ENCODE assay signal across 30 cellular contexts in genomic region chr10:124249196-124249595, GRCh38.
"Had no signal": no experiment of that assay in that cellular context is flagged by ENCODE, and none has a peak within 500 bp of the region (broad histone marks: within the 10 kb centered on the region; RNA-seq: fewer than 3 reads in every experiment).

No MANE protein-coding gene starts in this region.

- H3K36me3 ChIP-seq: colonic mucosa, gastrocnemius medialis, heart left ventricle, left ventricle myocardium inferior, right atrium auricular region, tibial artery, upper lobe of left lung had no signal

- H3K4me1 Mint-ChIP-seq: central memory CD8-positive, alpha-beta T cell; mesothelial cell of epicardium; stimulated activated naive CD8-positive, alpha-beta T cell treated with anti-CD3 and anti-CD28 coated beads, Interleukin-15, amount 100 ng/mL, for 72 hours had no signal

- DNase-seq: colonic mucosa; dermis blood vessel endothelial cell; effector memory CD8-positive, alpha-beta T cell; foreskin fibroblast; gastrocnemius medialis; left cardiac atrium; left ventricle myocardium inferior; mucosa of descending colon; naive B cell; stimulated activated CD4-positive, alpha-beta T cell treated with anti-CD3 and anti-CD28 coated beads, Interleukin-12 subunit alpha, Interleukin-12 subunit beta, amount 100 ng/mL, for 4 hours; stimulated activated CD4-positive, alpha-beta T cell treated with anti-CD3 and anti-CD28 coated beads, Interleukin-1b, Interleukin-23, amount 100 ng/mL, for 48 hours; stimulated activated CD4-positive, alpha-beta T cell treated with anti-CD3 and anti-CD28 coated beads, Interleukin-4, amount 100 ng/mL, for 1 hour; stimulated activated CD8-positive, alpha-beta memory T cell treated with anti-CD3 and anti-CD28 coated beads, Interleukin-4, amount 100 ng/mL, for 48 hours; stimulated activated naive CD4-positive, alpha-beta T cell; stimulated activated naive CD8-positive, alpha-beta T cell treated with anti-CD3 and anti-CD28 coated beads, Interleukin-15, amount 100 ng/mL, for 72 hours; testis; upper lobe of left lung had no signal

- H3K27me3 ChIP-seq: colonic mucosa, gastrocnemius medialis, hepatocyte, right atrium auricular region, testis, tibial artery, upper lobe of left lung had no signal

- H2AFZ ChIP-seq: hepatocyte, parathyroid adenoma had no signal

- H3K4me3 ChIP-seq: colonic mucosa, gastrocnemius medialis, heart left ventricle, hepatocyte, left ventricle myocardium inferior, lung, mucosa of descending colon, right atrium auricular region, smooth muscle cell, testis, tibial artery, upper lobe of left lung had no signal

- H3K9ac ChIP-seq: parathyroid adenoma had no signal

- H3K36me3 Mint-ChIP-seq: memory B cell; mesothelial cell of epicardium; naive B cell; natural killer cell treated with Interleukin-12 subunit alpha and Interleukin-12 subunit beta and Interleukin-15 and Interleukin-18, amount 100 ng/mL, for 72 hours had no signal

- H3K4me1 ChIP-seq: colonic mucosa, parathyroid adenoma, testis had no signal

- H3K9me3 Mint-ChIP-seq: central memory CD8-positive, alpha-beta T cell; effector memory CD8-positive, alpha-beta T cell; memory B cell; mesothelial cell of epicardium; naive B cell; natural killer cell treated with Interleukin-12 subunit alpha and Interleukin-12 subunit beta and Interleukin-15 and Interleukin-18, amount 100 ng/mL, for 72 hours; neural crest cell; stimulated activated naive CD8-positive, alpha-beta T cell treated with anti-CD3 and anti-CD28 coated beads, Interleukin-15, amount 100 ng/mL, for 72 hours had no signal

- H3K4me3 Mint-ChIP-seq: central memory CD8-positive, alpha-beta T cell; effector memory CD8-positive, alpha-beta T cell; memory B cell; mesothelial cell of epicardium; naive B cell; natural killer cell treated with Interleukin-12 subunit alpha and Interleukin-12 subunit beta and Interleukin-15 and Interleukin-18, amount 100 ng/mL, for 72 hours; neural crest cell; stimulated activated naive CD8-positive, alpha-beta T cell treated with anti-CD3 and anti-CD28 coated beads, Interleukin-15, amount 100 ng/mL, for 72 hours had no signal

- H3K9me3 ChIP-seq: colonic mucosa, gastrocnemius medialis, heart left ventricle, left ventricle myocardium inferior, mucosa of descending colon, right atrium auricular region, testis, tibial artery, upper lobe of left lung had no signal

- H3K27ac Mint-ChIP-seq: effector memory CD8-positive, alpha-beta T cell; memory B cell; mesothelial cell of epicardium; natural killer cell treated with Interleukin-12 subunit alpha and Interleukin-12 subunit beta and Interleukin-15 and Interleukin-18, amount 100 ng/mL, for 72 hours; progenitor cell of endocrine pancreas; stimulated activated naive CD8-positive, alpha-beta T cell treated with anti-CD3 and anti-CD28 coated beads, Interleukin-15, amount 100 ng/mL, for 72 hours had no signal

- H3K27ac ChIP-seq: colonic mucosa, gastrocnemius medialis, heart left ventricle, hepatocyte, left ventricle myocardium inferior, parathyroid adenoma, right atrium auricular region, testis, tibial artery, upper lobe of left lung had no signal

- H3K4me2 ChIP-seq: hepatocyte, smooth muscle cell had no signal
